11 cellular contexts compared by ENCODE assay signal in the genomic region with DNA sequence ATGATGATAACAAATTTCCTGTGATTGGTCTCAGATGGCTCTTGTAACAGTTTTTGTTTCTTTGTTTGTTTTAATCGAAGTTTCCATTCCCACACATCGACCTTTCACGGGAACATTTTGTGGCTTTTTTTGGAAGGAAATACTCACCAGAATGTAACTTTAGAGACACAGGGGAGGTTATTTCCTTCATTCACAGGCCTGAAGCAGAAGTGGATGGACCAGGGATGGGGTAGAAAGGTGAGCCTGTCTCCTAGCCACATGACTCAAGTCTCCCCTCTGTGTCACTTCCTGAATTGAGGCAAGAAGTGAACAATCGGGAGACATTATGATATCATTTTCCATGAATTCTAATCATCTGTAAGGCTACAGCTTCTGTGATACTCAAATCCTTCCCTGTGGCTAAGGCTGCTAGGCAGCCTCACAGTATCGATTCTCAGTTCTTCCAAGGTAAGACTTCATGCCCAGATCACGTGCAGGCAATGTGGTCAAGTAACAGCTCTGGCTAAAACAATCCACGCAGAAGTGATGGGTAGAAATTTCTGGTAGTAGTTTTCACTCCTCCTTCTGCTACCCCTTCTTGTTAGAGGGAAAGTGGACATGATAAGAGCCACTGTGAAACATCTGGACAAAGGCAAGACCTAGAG.
DNase-seq lines count a peak whose midpoint lies in the region; ATAC-seq, FAIRE-seq and TF ChIP-seq lines count a peak whose summit lies in the region.
"Had no signal": no experiment of that assay in that cellular context is flagged by ENCODE, and none has a peak within 500 bp of the region (broad histone marks: within the 10 kb centered on the region; RNA-seq: fewer than 3 reads in every experiment).

No MANE protein-coding gene starts in this region.

- H3K4me3 Mint-ChIP-seq in stimulated activated naive CD8-positive, alpha-beta T cell treated with anti-CD3 and anti-CD28 coated beads, Interleukin-15, amount 100 ng/mL, for 72 hours, result peak overlapping the region in 1 of 2 donors; percentile 38
- no peak overlapping the region for H3K4me3 Mint-ChIP-seq in GM23338
- H3K4me3 Mint-ChIP-seq: naive B cell had no signal

- no peaks in the 10 kb centered on the region for H3K36me3 ChIP-seq in GM23338 (ENCODE audit: insufficient read depth)

- H3K27ac Mint-ChIP-seq in stimulated activated naive CD8-positive, alpha-beta T cell treated with anti-CD3 and anti-CD28 coated beads, Interleukin-15, amount 100 ng/mL, for 72 hours, result peak overlapping the region in 1 of 2 donors; percentile 86
- H3K27ac Mint-ChIP-seq in GM23338, result no peak overlapping the region
- H3K27ac Mint-ChIP-seq: naive B cell had no signal

- no peaks in the 10 kb centered on the region for H3K9me2 ChIP-seq in GM23338 (ENCODE audit: insufficient read depth)

- no peaks in the 10 kb centered on the region for H3K79me2 ChIP-seq in GM23338 (replicated peaks; ENCODE audit: insufficient read depth)

- H3K9me3 Mint-ChIP-seq in stimulated activated naive CD8-positive, alpha-beta T cell treated with anti-CD3 and anti-CD28 coated beads, Interleukin-15, amount 100 ng/mL, for 72 hours, result no peaks in the 10 kb centered on the region
- no peaks in the 10 kb centered on the region; the same call in 2 of the 3 replicates for H3K9me3 Mint-ChIP-seq in GM23338

- H3K4me3 ChIP-seq in astrocyte of the spinal cord (ENCODE audit: low read depth, low read length) (no peak overlapping the region), GM23338 (no peak overlapping the region)

- TF ChIP-seq CTCF in astrocyte of the spinal cord (IDR thresholded peaks at IDR 0.05; ENCODE audit: low read depth, low read length) (no peak), GM23338 (conservative IDR thresholded peaks at IDR 0.05; ENCODE audit: low read depth in 2 of 2) (no peak)

- no peak overlapping the region for H2AFZ ChIP-seq in GM23338

- peak; percentile 35 for DNase-seq in activated CD4-positive, alpha-beta T cell treated with anti-CD3 and anti-CD28 coated beads for 48 hours
- DNase-seq in activated CD4-positive, alpha-beta T cell treated with anti-CD3 and anti-CD28 coated beads for 4 hours, result no peak
- DNase-seq in astrocyte of the spinal cord (ENCODE audit: low read depth, low spot score) (peak; percentile 87), GM23338 (ENCODE audit: low spot score) (no peak)
- peak in 1 of 2 donors; percentile 33 for DNase-seq in stimulated activated naive CD8-positive, alpha-beta T cell treated with anti-CD3 and anti-CD28 coated beads, Interleukin-15, amount 100 ng/mL, for 72 hours
- DNase-seq in activated naive CD4-positive, alpha-beta T cell (lab: John Stamatoyannopoulos, UW), result no peak
- DNase-seq: activated CD4-positive, alpha-beta T cell treated with anti-CD3 and anti-CD28 coated beads, Interleukin-2, amount 50 U/mL, for 1 hour; naive B cell had no signal

- no peak overlapping the region for H3K27ac ChIP-seq in GM23338 (ENCODE audit: low read depth)

- ATAC-seq in stimulated activated naive CD8-positive, alpha-beta T cell treated with anti-CD3 and anti-CD28 coated beads, Interleukin-15, amount 100 ng/mL, for 72 hours, result peak; percentile 86
- ATAC-seq in HG02798 (IDR thresholded peaks at IDR 0.05; ENCODE audit: poor library complexity, unreplicated experiment), result no peak
- ATAC-seq in GM23338, result no peak

- H3K36me3 Mint-ChIP-seq in GM23338 (ENCODE audit: low read depth), result no peaks in the 10 kb centered on the region
- H3K36me3 Mint-ChIP-seq: naive B cell had no signal

- no peaks in the 10 kb centered on the region for H3K27me3 ChIP-seq in GM23338 (ENCODE audit: insufficient read depth)

- H4K20me1 ChIP-seq in GM23338 (replicated peaks; ENCODE audit: insufficient read depth), result no peaks in the 10 kb centered on the region

- H3K4me2 ChIP-seq in GM23338, result no peak overlapping the region

- peak; percentile 33 for FAIRE-seq in islet of Langerhans (lab: Jason Lieb, UNC)
- FAIRE-seq: colon had no signal

- H3K4me1 ChIP-seq in GM23338 (ENCODE audit: insufficient read depth), result no peaks in the 10 kb centered on the region; the same call in 1 of the 2 replicates

- no peaks in the 10 kb centered on the region for H3F3A ChIP-seq in GM23338 (replicated peaks; ENCODE audit: low read depth)

- peaks cover 19% of the 10 kb centered on the region for H3K4me1 Mint-ChIP-seq in stimulated activated naive CD8-positive, alpha-beta T cell treated with anti-CD3 and anti-CD28 coated beads, Interleukin-15, amount 100 ng/mL, for 72 hours
- H3K4me1 Mint-ChIP-seq in GM23338, result no peaks in the 10 kb centered on the region
- H3K4me1 Mint-ChIP-seq: naive B cell had no signal

- H3K27me3 Mint-ChIP-seq in stimulated activated naive CD8-positive, alpha-beta T cell treated with anti-CD3 and anti-CD28 coated beads, Interleukin-15, amount 100 ng/mL, for 72 hours, result no peaks in the 10 kb centered on the region
- peaks cover 4% of the 10 kb centered on the region for H3K27me3 Mint-ChIP-seq in GM23338 (ENCODE audit: insufficient read depth, low read depth, poor library complexity)
- H3K27me3 Mint-ChIP-seq: naive B cell had no signal

- in situ Hi-C loops in astrocyte of the spinal cord (cut with HindIII; ENCODE audit: low sequenced_read_pairs), result no loop called here

TF ChIP-seq in GM23338, 12 proteins besides CTCF, POLR2A, EP300 and RAD21 (continues in another document):
- TF ChIP-seq EZH2phosphoT487 (IDR thresholded peaks at IDR 0.05; ENCODE audit: unreplicated experiment) (no peak), EZH2 (IDR thresholded peaks at IDR 0.05; ENCODE audit: low read depth, unreplicated experiment) (no peak), POLR2AphosphoS5 (IDR thresholded peaks at IDR 0.05; ENCODE audit: low read depth) (no peak), STAT1 (IDR thresholded peaks at IDR 0.05; ENCODE audit: unreplicated experiment) (no peak)
- TF ChIP-seq, protein P1, sequence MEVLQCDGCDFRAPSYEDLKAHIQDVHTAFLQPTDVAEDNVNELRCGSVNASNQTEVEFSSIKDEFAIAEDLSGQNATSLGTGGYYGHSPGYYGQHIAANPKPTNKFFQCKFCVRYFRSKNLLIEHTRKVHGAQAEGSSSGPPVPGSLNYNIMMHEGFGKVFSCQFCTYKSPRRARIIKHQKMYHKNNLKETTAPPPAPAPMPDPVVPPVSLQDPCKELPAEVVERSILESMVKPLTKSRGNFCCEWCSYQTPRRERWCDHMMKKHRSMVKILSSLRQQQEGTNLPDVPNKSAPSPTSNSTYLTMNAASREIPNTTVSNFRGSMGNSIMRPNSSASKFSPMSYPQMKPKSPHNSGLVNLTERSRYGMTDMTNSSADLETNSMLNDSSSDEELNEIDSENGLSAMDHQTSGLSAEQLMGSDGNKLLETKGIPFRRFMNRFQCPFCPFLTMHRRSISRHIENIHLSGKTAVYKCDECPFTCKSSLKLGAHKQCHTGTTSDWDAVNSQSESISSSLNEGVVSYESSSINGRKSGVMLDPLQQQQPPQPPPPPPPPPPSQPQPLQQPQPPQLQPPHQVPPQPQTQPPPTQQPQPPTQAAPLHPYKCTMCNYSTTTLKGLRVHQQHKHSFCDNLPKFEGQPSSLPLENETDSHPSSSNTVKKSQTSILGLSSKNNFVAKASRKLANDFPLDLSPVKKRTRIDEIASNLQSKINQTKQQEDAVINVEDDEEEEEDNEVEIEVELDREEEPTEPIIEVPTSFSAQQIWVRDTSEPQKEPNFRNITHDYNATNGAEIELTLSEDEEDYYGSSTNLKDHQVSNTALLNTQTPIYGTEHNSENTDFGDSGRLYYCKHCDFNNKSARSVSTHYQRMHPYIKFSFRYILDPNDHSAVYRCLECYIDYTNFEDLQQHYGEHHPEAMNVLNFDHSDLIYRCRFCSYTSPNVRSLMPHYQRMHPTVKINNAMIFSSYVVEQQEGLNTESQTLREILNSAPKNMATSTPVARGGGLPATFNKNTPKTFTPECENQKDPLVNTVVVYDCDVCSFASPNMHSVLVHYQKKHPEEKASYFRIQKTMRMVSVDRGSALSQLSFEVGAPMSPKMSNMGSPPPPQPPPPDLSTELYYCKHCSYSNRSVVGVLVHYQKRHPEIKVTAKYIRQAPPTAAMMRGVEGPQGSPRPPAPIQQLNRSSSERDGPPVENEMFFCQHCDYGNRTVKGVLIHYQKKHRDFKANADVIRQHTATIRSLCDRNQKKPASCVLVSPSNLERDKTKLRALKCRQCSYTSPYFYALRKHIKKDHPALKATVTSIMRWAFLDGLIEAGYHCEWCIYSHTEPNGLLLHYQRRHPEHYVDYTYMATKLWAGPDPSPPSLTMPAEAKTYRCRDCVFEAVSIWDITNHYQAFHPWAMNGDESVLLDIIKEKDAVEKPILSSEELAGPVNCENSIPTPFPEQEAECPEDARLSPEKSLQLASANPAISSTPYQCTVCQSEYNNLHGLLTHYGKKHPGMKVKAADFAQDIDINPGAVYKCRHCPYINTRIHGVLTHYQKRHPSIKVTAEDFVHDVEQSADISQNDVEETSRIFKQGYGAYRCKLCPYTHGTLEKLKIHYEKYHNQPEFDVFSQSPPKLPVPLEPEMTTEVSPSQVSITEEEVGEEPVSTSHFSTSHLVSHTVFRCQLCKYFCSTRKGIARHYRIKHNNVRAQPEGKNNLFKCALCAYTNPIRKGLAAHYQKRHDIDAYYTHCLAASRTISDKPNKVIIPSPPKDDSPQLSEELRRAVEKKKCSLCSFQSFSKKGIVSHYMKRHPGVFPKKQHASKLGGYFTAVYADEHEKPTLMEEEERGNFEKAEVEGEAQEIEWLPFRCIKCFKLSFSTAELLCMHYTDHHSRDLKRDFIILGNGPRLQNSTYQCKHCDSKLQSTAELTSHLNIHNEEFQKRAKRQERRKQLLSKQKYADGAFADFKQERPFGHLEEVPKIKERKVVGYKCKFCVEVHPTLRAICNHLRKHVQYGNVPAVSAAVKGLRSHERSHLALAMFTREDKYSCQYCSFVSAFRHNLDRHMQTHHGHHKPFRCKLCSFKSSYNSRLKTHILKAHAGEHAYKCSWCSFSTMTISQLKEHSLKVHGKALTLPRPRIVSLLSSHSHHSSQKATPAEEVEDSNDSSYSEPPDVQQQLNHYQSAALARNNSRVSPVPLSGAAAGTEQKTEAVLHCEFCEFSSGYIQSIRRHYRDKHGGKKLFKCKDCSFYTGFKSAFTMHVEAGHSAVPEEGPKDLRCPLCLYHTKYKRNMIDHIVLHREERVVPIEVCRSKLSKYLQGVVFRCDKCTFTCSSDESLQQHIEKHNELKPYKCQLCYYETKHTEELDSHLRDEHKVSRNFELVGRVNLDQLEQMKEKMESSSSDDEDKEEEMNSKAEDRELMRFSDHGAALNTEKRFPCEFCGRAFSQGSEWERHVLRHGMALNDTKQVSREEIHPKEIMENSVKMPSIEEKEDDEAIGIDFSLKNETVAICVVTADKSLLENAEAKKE (CRISPR knock-in tag; IDR thresholded peaks at IDR 0.05), result no peak
- TF ChIP-seq, protein P2, sequence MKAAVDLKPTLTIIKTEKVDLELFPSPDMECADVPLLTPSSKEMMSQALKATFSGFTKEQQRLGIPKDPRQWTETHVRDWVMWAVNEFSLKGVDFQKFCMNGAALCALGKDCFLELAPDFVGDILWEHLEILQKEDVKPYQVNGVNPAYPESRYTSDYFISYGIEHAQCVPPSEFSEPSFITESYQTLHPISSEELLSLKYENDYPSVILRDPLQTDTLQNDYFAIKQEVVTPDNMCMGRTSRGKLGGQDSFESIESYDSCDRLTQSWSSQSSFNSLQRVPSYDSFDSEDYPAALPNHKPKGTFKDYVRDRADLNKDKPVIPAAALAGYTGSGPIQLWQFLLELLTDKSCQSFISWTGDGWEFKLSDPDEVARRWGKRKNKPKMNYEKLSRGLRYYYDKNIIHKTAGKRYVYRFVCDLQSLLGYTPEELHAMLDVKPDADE (IDR thresholded peaks at IDR 0.05), result no peak

Comparison
In these comparisons a context has a peak if more than half of its experiments do, and no peak if none do; other contexts are left out.
1. DNase-seq: peak in activated CD4-positive, alpha-beta T cell treated with anti-CD3 and anti-CD28 coated beads for 48 hours (single experiment) and astrocyte of the spinal cord (single experiment); none in activated CD4-positive, alpha-beta T cell treated with anti-CD3 and anti-CD28 coated beads for 4 hours (0 of 2), GM23338 (single experiment) and activated naive CD4-positive, alpha-beta T cell (0 of 4).